In the genomic region with DNA sequence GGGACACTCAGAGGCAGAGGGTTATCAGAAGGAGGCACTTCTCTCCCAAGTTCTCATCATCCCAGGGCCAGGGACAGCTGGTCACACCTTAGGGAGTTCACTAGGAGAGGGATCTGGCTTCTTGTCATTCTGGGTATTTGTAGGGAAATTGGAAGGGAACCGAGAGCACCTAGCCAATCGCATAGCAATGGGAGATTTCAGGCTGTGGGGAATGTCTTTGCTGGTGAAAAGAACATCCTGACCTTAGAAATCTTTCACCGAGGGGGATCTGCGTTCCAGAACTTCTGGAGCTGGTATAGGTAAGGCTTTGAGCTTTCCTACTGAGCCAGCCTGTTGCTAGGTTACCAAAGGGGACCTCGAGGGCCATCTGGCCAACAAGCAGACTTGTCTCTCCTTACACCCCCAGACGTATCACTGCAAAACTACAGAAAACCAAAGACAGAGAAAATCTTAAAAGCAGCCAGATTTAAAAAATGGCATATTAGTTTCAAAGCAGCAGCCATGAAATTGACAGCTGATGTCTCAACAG, we compare ENCODE assay signal across 21 cellular contexts. TPM values are rescaled to one million over a fixed set of nuclear protein-coding genes. Genes with fewer than 3 reads are reported as not detected.
DNase-seq lines count a peak whose midpoint lies in the region; TF ChIP-seq lines count a peak whose summit lies in the region.
"Had no signal": no experiment of that assay in that cellular context is flagged by ENCODE, and none has a peak within 500 bp of the region (broad histone marks: within the 10 kb centered on the region; RNA-seq: fewer than 3 reads in every experiment).

No MANE protein-coding gene starts in this region.

- in situ Hi-C loops in G401 (cut with HindIII; ENCODE audit: low sequenced_read_pairs), result no loop called here

- TF ChIP-seq CTCF in WERI-Rb-1 (IDR thresholded peaks at IDR 0.05; ENCODE audit: low read depth, low read length) (no peak), tibial artery (IDR thresholded peaks at IDR 0.05) (no peak)

- peak overlapping the region; percentile 55 for H3K27ac ChIP-seq in WERI-Rb-1
- H3K27ac ChIP-seq in tibial artery, result no peak overlapping the region
- H3K27ac ChIP-seq: 22Rv1, A549, C4-2B had no signal

- no peaks in the 10 kb centered on the region for H3K36me3 ChIP-seq in WERI-Rb-1
- no peaks in the 10 kb centered on the region for H3K36me3 ChIP-seq in tibial artery

- DNase-seq in DMS 273 (lab: John Stamatoyannopoulos, UW; ENCODE audit: unreplicated experiment) (peak; percentile 68), DMS 273 treated with DMSO at 0.1 percent for 48 hours (lab: John Stamatoyannopoulos, UW) (no peak), G401 (ENCODE audit: low spot score) (peak; percentile 67), WERI-Rb-1 (peak; percentile 62), cerebellum (ENCODE audit: low spot score) (peak; percentile 45), tibial artery (no peak), DMS153 (lab: John Stamatoyannopoulos, UW) (no peak)
- no peak for DNase-seq in effector CD4-positive, alpha-beta T cell
- DNase-seq: AML-193; Caco-2; CD4-positive, alpha-beta T cell; DMS53; DND-41; EL; GOT3; H7; HFFc6; IMR-90 had no signal

- intact Hi-C loops in tibial artery (cut with DNase I; ENCODE audit: low total_unique reads), result no loop called here

- H3K4me1 ChIP-seq in tibial artery, result no peaks in the 10 kb centered on the region
- H3K4me1 ChIP-seq: A549, Caco-2 had no signal

- peaks cover 15% of the 10 kb centered on the region for H3K9me3 ChIP-seq in WERI-Rb-1 (ENCODE audit: severe bottlenecking)
- no peaks in the 10 kb centered on the region for H3K9me3 ChIP-seq in tibial artery
- H3K9me3 ChIP-seq: A549, Caco-2 had no signal

- H3K27me3 ChIP-seq in WERI-Rb-1 (ENCODE audit: insufficient read depth, low read depth, severe bottlenecking), result no peaks in the 10 kb centered on the region
- H3K27me3 ChIP-seq in tibial artery, result no peaks in the 10 kb centered on the region

- H3K4me3 ChIP-seq in WERI-Rb-1 (ENCODE audit: low read depth, low read length) (no peak overlapping the region), tibial artery (no peak overlapping the region)
- H3K4me3 ChIP-seq: A549 had no signal

RNA-seq across cellular contexts. Expression of a gene that starts 6.8 kb away (rescaled TPM):
- not detected in 2 replicates for total RNA-seq in G401 (2014; rRNA removed; shearing (Covaris generic))
- not detected for total RNA-seq in cerebellum
- total RNA-seq: Caco-2; CD4-positive, alpha-beta T cell; H7; HFFc6; IMR-90 had no signal

RNA-seq across cellular contexts. Expression of a gene that starts 6.9 kb away (rescaled TPM):
- total RNA-seq in G401 (2014; rRNA removed; shearing (Covaris generic)), result 52.6 and 96.4 TPM in 2 replicates
- 83.8 TPM for total RNA-seq in cerebellum

Comparison
In these comparisons a context has a peak if more than half of its experiments do, and no peak if none do; other contexts are left out.
1. DNase-seq: peak in DMS 273 (single experiment), G401 (single experiment), WERI-Rb-1 (single experiment) and cerebellum (single experiment); none in DMS 273 treated with DMSO at 0.1 percent for 48 hours (single experiment), tibial artery (0 of 2), DMS153 (single experiment) and effector CD4-positive, alpha-beta T cell (single experiment).